ENCODE assay signal across 37 cellular contexts in the genomic region with DNA sequence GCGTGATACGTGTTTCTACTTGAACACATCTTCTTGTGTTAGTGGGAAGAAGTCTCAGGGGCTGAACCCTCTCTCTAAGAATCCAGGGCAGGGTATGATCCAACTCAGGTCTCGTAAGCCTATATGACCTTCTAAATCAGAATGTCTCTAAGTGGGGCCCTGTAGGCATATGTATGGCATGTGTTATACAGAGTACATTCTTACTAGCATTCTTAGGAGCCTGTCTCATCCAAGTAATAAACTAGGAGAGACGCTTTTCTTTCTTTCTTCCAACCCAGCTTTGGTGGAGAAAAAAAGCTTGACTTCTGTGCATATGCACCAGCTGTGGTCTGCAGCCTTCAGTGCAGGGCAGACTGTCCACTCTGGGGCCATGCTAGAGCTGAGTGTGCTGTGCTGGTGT.
"Had no signal": no experiment of that assay in that cellular context is flagged by ENCODE, and none has a peak within 500 bp of the region (broad histone marks: within the 10 kb centered on the region; RNA-seq: fewer than 3 reads in every experiment).

No MANE protein-coding gene starts in this region.

- H3K27ac Mint-ChIP-seq: activated CD4-positive, alpha-beta memory T cell treated with anti-CD3 and anti-CD28 coated beads, Interleukin-2, amount 10 ng/mL, durations not matched to agents 7 days and 5 days; activated CD8-positive, alpha-beta memory T cell treated with anti-CD3 and anti-CD28 coated beads, Interleukin-2, amount 10 ng/mL, durations not matched to agents 7 days and 5 days; activated naive CD8-positive, alpha-beta T cell treated with anti-CD3 and anti-CD28 coated beads, Interleukin-2, amount 10 ng/mL, durations not matched to agents 7 days and 5 days; activated T-helper 17 cell treated with anti-CD3 and anti-CD28 coated beads, Interleukin-2, amount 50 U/mL, for 72 hours had no signal

- FAIRE-seq: astrocyte had no signal

- ATAC-seq: activated CD8-positive, alpha-beta memory T cell treated with anti-CD3 and anti-CD28 coated beads, Interleukin-2, amount 10 ng/mL, durations not matched to agents 7 days and 5 days; activated T-helper 17 cell treated with anti-CD3 and anti-CD28 coated beads, Interleukin-2, amount 50 U/mL, for 72 hours; body of pancreas; Panc1 had no signal

- H3K4me3 ChIP-seq: adrenal gland, body of pancreas, breast epithelium, MG63, SJCRH30, SK-N-MC had no signal

- DNase-seq: activated CD4-positive, alpha-beta memory T cell treated with anti-CD3 and anti-CD28 coated beads, Interleukin-2, amount 10 ng/mL, durations not matched to agents 7 days and 5 days; activated CD4-positive, alpha-beta T cell treated with anti-CD3 and anti-CD28 coated beads for 1 hour; activated CD4-positive, alpha-beta T cell treated with anti-CD3 and anti-CD28 coated beads for 48 hours; activated CD4-positive, CD25-positive, alpha-beta regulatory T cell; activated CD8-positive, alpha-beta memory T cell treated with anti-CD3 and anti-CD28 coated beads for 24 hours; activated CD8-positive, alpha-beta memory T cell treated with anti-CD3 and anti-CD28 coated beads, Interleukin-2, amount 10 ng/mL, durations not matched to agents 7 days and 5 days; activated CD8-positive, alpha-beta memory T cell treated with anti-CD3 and anti-CD28 coated beads, Interleukin-2, amount 50 U/mL, for 48 hours; activated effector memory CD4-positive, alpha-beta T cell treated with anti-CD3 and anti-CD28 coated beads, Interleukin-2, amount 50 U/mL, for 16 hours; activated naive CD4-positive, alpha-beta T cell; activated naive CD4-positive, alpha-beta T cell treated with anti-CD3 and anti-CD28 coated beads, Interleukin-2, amount 50 U/mL, for 16 hours; activated naive CD8-positive, alpha-beta T cell treated with anti-CD3 and anti-CD28 coated beads, Interleukin-2, amount 10 ng/mL, durations not matched to agents 7 days and 5 days; activated T-cell treated with anti-CD3 and anti-CD28 coated beads, Interleukin-2, amount 50 U/mL, for 48 hours; adrenal gland; body of pancreas; cerebellar nuclear complex; Kasumi-1; MG63; NCI-H1048; NCI-H1105 treated with DMSO at 0.1 percent for 48 hours; NCI-H1436; NCI-H1694; NCI-H1930; NCI-H2081 treated with DMSO at 0.1 percent for 48 hours; NCI-H226; NCI-H446 treated with DMSO at 0.1 percent for 48 hours; NCI-H524; NCI-H69; NCI-H82; SHP77; SJCRH30; T1000; WERI-Rb-1 had no signal

- H3K9me3 Mint-ChIP-seq: activated CD4-positive, alpha-beta memory T cell treated with anti-CD3 and anti-CD28 coated beads, Interleukin-2, amount 10 ng/mL, durations not matched to agents 7 days and 5 days; activated naive CD8-positive, alpha-beta T cell treated with anti-CD3 and anti-CD28 coated beads, Interleukin-2, amount 10 ng/mL, durations not matched to agents 7 days and 5 days; activated T-helper 17 cell treated with anti-CD3 and anti-CD28 coated beads, Interleukin-2, amount 50 U/mL, for 72 hours had no signal

- H3K27ac ChIP-seq: adrenal gland, body of pancreas, breast epithelium, SJCRH30, SK-N-MC, WERI-Rb-1 had no signal

- H3K27me3 ChIP-seq: adrenal gland, body of pancreas, breast epithelium, MG63, SJCRH30 had no signal

- H3K36me3 ChIP-seq: adrenal gland, breast epithelium, MG63, WERI-Rb-1 had no signal

- H3K27me3 Mint-ChIP-seq: activated CD4-positive, alpha-beta memory T cell treated with anti-CD3 and anti-CD28 coated beads, Interleukin-2, amount 10 ng/mL, durations not matched to agents 7 days and 5 days; activated CD8-positive, alpha-beta memory T cell treated with anti-CD3 and anti-CD28 coated beads, Interleukin-2, amount 10 ng/mL, durations not matched to agents 7 days and 5 days; activated naive CD8-positive, alpha-beta T cell treated with anti-CD3 and anti-CD28 coated beads, Interleukin-2, amount 10 ng/mL, durations not matched to agents 7 days and 5 days; activated T-helper 17 cell treated with anti-CD3 and anti-CD28 coated beads, Interleukin-2, amount 50 U/mL, for 72 hours had no signal

- H3K4me3 Mint-ChIP-seq: activated CD4-positive, alpha-beta memory T cell treated with anti-CD3 and anti-CD28 coated beads, Interleukin-2, amount 10 ng/mL, durations not matched to agents 7 days and 5 days; activated CD8-positive, alpha-beta memory T cell treated with anti-CD3 and anti-CD28 coated beads, Interleukin-2, amount 10 ng/mL, durations not matched to agents 7 days and 5 days; activated naive CD8-positive, alpha-beta T cell treated with anti-CD3 and anti-CD28 coated beads, Interleukin-2, amount 10 ng/mL, durations not matched to agents 7 days and 5 days; activated T-helper 17 cell treated with anti-CD3 and anti-CD28 coated beads, Interleukin-2, amount 50 U/mL, for 72 hours had no signal

- H3K9me3 ChIP-seq: adrenal gland, body of pancreas, breast epithelium, MG63, SJCRH30 had no signal

- H3K4me1 ChIP-seq: body of pancreas, breast epithelium, SJCRH30 had no signal
